32 cellular contexts compared by ENCODE assay signal in genomic region chr6:109474995-109475394, GRCh38. TPM values are rescaled to one million over a fixed set of nuclear protein-coding genes. Genes with fewer than 3 reads are reported as not detected.
A peak's percentile ranks its signal among the peaks of the same experiment; 100 is the strongest.
DNase-seq lines count a peak whose midpoint lies in the region; ATAC-seq and TF ChIP-seq lines count a peak whose summit lies in the region.
"Had no signal": no experiment of that assay in that cellular context is flagged by ENCODE, and none has a peak within 500 bp of the region (broad histone marks: within the 10 kb centered on the region; RNA-seq: fewer than 3 reads in every experiment).

No MANE protein-coding gene starts in this region.

- DNase-seq in activated T-cell treated with anti-CD3 and anti-CD28 coated beads, Interleukin-2, amount 50 U/mL, for 24 hours = no peak
- DNase-seq in activated T-cell treated with anti-CD3 and anti-CD28 coated beads for 4 hours = no peak
- no peak for DNase-seq in CD4-positive, alpha-beta memory T cell
- DNase-seq in activated B cell treated with CpG ODN at 0.5 μM for 24 hours = no peak
- no peak for DNase-seq in activated naive CD8-positive, alpha-beta T cell treated with anti-CD3 and anti-CD28 coated beads, Interleukin-2, amount 50 U/mL, for 24 hours
- no peak for DNase-seq in upper lobe of left lung
- DNase-seq in Caco-2 = no peak
- no peak for DNase-seq in 8988T
- DNase-seq: activated CD8-positive, alpha-beta memory T cell treated with anti-CD3 and anti-CD28 coated beads, Interleukin-2, amount 50 U/mL, for 4 hours; colonic mucosa; COR-L47; DMS53; effector CD4-positive, alpha-beta T cell; gastrocnemius medialis; NCI-H1417 treated with DMSO at 0.1 percent for 48 hours; NCI-H2029 treated with DMSO at 0.1 percent for 48 hours; NCI-H2227 treated with DMSO at 0.1 percent for 48 hours; NCI-H526 treated with DMSO at 0.1 percent for 48 hours; PC-3; right cardiac atrium; stimulated activated naive CD8-positive, alpha-beta T cell treated with anti-CD3 and anti-CD28 coated beads, Interleukin-15, amount 100 ng/mL, for 72 hours; uterus had no signal

- WGBS in upper lobe of left lung, 2 donors = 86 to 89% methylated on average over 4 of the region's 4 CpGs

- H3K36me3 Mint-ChIP-seq in activated T-cell treated with anti-CD3 and anti-CD28 coated beads, Interleukin-2, amount 50 U/mL, for 24 hours (ENCODE audit: low read depth) = peaks cover 98% of the 10 kb centered on the region
- peaks cover 67 to 88% of the 10 kb centered on the region in 2 donors for H3K36me3 Mint-ChIP-seq in CD4-positive, alpha-beta memory T cell
- H3K36me3 Mint-ChIP-seq in activated B cell treated with CpG ODN at 0.5 μM for 24 hours (ENCODE audit: low read depth) (peaks cover 90% of the 10 kb centered on the region), Caco-2 (ENCODE audit: insufficient read depth, unreplicated experiment) (peaks cover 52% of the 10 kb centered on the region)
- H3K36me3 Mint-ChIP-seq in activated naive CD8-positive, alpha-beta T cell treated with anti-CD3 and anti-CD28 coated beads, Interleukin-2, amount 50 U/mL, for 24 hours (ENCODE audit: low read depth) = peaks cover 90% of the 10 kb centered on the region

- H3K27ac Mint-ChIP-seq in activated T-cell treated with anti-CD3 and anti-CD28 coated beads, Interleukin-2, amount 50 U/mL, for 24 hours = peak overlapping the region; percentile 88
- peak overlapping the region in 6 of 7 donors; percentile 24 to 89 (median 55) for H3K27ac Mint-ChIP-seq in CD4-positive, alpha-beta memory T cell
- H3K27ac Mint-ChIP-seq in activated B cell treated with CpG ODN at 0.5 μM for 24 hours = peak overlapping the region; percentile 39
- H3K27ac Mint-ChIP-seq in activated naive CD8-positive, alpha-beta T cell treated with anti-CD3 and anti-CD28 coated beads, Interleukin-2, amount 50 U/mL, for 24 hours = peak overlapping the region; percentile 73
- H3K27ac Mint-ChIP-seq in Caco-2 (ENCODE audit: unreplicated experiment) = no peak overlapping the region
- H3K27ac Mint-ChIP-seq: mesothelial cell of epicardium; T-helper 1 cell treated with Interleukin-12 subunit alpha and Interleukin-12 subunit beta and Interleukin-4 antibody, amounts not matched to agents 30 μg/mL and 1 μg/mL, for 36 hours had no signal

- peaks cover 60% of the 10 kb centered on the region for H3K36me3 ChIP-seq in CD4-positive, alpha-beta memory T cell (ENCODE audit: insufficient read depth, low read length)
- peaks cover 6 to 77% (median 59%) of the 10 kb centered on the region in 4 donors for H3K36me3 ChIP-seq in upper lobe of left lung
- peaks cover 2% of the 10 kb centered on the region; the same call in 1 of the 2 replicates for H3K36me3 ChIP-seq in Caco-2 (ENCODE audit: control insufficient read depth, insufficient read depth, low read length)
- H3K36me3 ChIP-seq: uterus had no signal

- no peaks in the 10 kb centered on the region for H3K27me3 Mint-ChIP-seq in activated T-cell treated with anti-CD3 and anti-CD28 coated beads, Interleukin-2, amount 50 U/mL, for 24 hours
- H3K27me3 Mint-ChIP-seq in CD4-positive, alpha-beta memory T cell = no peaks in the 10 kb centered on the region
- H3K27me3 Mint-ChIP-seq in activated B cell treated with CpG ODN at 0.5 μM for 24 hours (no peaks in the 10 kb centered on the region), Caco-2 (ENCODE audit: insufficient read depth, unreplicated experiment) (no peaks in the 10 kb centered on the region)
- H3K27me3 Mint-ChIP-seq in activated naive CD8-positive, alpha-beta T cell treated with anti-CD3 and anti-CD28 coated beads, Interleukin-2, amount 50 U/mL, for 24 hours = no peaks in the 10 kb centered on the region
- H3K27me3 Mint-ChIP-seq: stimulated activated naive CD8-positive, alpha-beta T cell treated with anti-CD3 and anti-CD28 coated beads, Interleukin-15, amount 100 ng/mL, for 72 hours had no signal

- TF ChIP-seq EP300 in upper lobe of left lung (IDR thresholded peaks at IDR 0.05) = no peak

- intact Hi-C loops in CD4-positive, alpha-beta memory T cell (cut with micrococcal nuclease) = no loop called here
- intact Hi-C loops in activated B cell treated with CpG ODN at 0.5 μM for 24 hours (cut with micrococcal nuclease) (no loop called here), Caco-2 (cut with micrococcal nuclease; ENCODE audit: unreplicated experiment) (no loop called here)

- peak overlapping the region; percentile 23 for H3K4me3 Mint-ChIP-seq in activated T-cell treated with anti-CD3 and anti-CD28 coated beads, Interleukin-2, amount 50 U/mL, for 24 hours
- peak overlapping the region in 2 of 8 donors; percentile 5 to 31 for H3K4me3 Mint-ChIP-seq in CD4-positive, alpha-beta memory T cell
- H3K4me3 Mint-ChIP-seq in activated B cell treated with CpG ODN at 0.5 μM for 24 hours = no peak overlapping the region
- H3K4me3 Mint-ChIP-seq in activated naive CD8-positive, alpha-beta T cell treated with anti-CD3 and anti-CD28 coated beads, Interleukin-2, amount 50 U/mL, for 24 hours = peak overlapping the region; percentile 35
- no peak overlapping the region for H3K4me3 Mint-ChIP-seq in Caco-2 (ENCODE audit: unreplicated experiment)
- H3K4me3 Mint-ChIP-seq: mesothelial cell of epicardium; stimulated activated naive CD8-positive, alpha-beta T cell treated with anti-CD3 and anti-CD28 coated beads, Interleukin-15, amount 100 ng/mL, for 72 hours; T-helper 1 cell treated with Interleukin-12 subunit alpha and Interleukin-12 subunit beta and Interleukin-4 antibody, amounts not matched to agents 30 μg/mL and 1 μg/mL, for 36 hours had no signal

- no TSS peak for BruUV-seq in Caco-2 (replicated peaks; lab: Mats Ljungman, UMichigan)

- H3K4me1 ChIP-seq in CD4-positive, alpha-beta memory T cell (ENCODE audit: insufficient read depth, low read length) = peaks cover 57% of the 10 kb centered on the region
- H3K4me1 ChIP-seq in upper lobe of left lung (peaks cover 20 to 37% (median 24%) of the 10 kb centered on the region in 4 donors), Caco-2 (peaks cover 9% of the 10 kb centered on the region; the same call in 1 of the 2 replicates)
- H3K4me1 ChIP-seq: colonic mucosa, uterus had no signal

- POLR2A ChIA-PET in CD4-positive, alpha-beta memory T cell (lab: Charles Lee; ENCODE audit: partially characterized antibody) = interaction anchor here (2.4 kb wide), 1 partner anchor 19 kb away, joined by 12 read pairs; the partner anchor contains the start of gene MICAL1
- POLR2A ChIA-PET in activated B cell treated with CpG ODN at 0.5 μM for 24 hours (lab: Charles Lee) = no interaction called here
- POLR2A ChIA-PET in Caco-2 (lab: Charles Lee) = no interaction called here

- no peak for TF ChIP-seq POLR2A in upper lobe of left lung (IDR thresholded peaks at IDR 0.05)

- no peak for ATAC-seq in activated B cell treated with CpG ODN at 0.5 μM for 24 hours (ENCODE audit: low read depth)
- no peak for ATAC-seq in activated naive CD8-positive, alpha-beta T cell treated with anti-CD3 and anti-CD28 coated beads, Interleukin-2, amount 50 U/mL, for 24 hours
- ATAC-seq in upper lobe of left lung (ENCODE audit: low FRiP score in 2 of 2) = no peak
- ATAC-seq: gastrocnemius medialis; PC-3; right cardiac atrium; Right ventricle myocardium inferior; SK-N-SH treated with all-trans-retinoic acid at 6 μM for 48 hours; stimulated activated naive CD8-positive, alpha-beta T cell treated with anti-CD3 and anti-CD28 coated beads, Interleukin-15, amount 100 ng/mL, for 72 hours had no signal

- H3K4me1 Mint-ChIP-seq in activated T-cell treated with anti-CD3 and anti-CD28 coated beads, Interleukin-2, amount 50 U/mL, for 24 hours (ENCODE audit: low read depth) = peaks cover 85% of the 10 kb centered on the region
- H3K4me1 Mint-ChIP-seq in CD4-positive, alpha-beta memory T cell = peaks cover 57 to 84% (median 68%) of the 10 kb centered on the region in 4 donors
- H3K4me1 Mint-ChIP-seq in activated B cell treated with CpG ODN at 0.5 μM for 24 hours = peaks cover 83% of the 10 kb centered on the region
- H3K4me1 Mint-ChIP-seq in activated naive CD8-positive, alpha-beta T cell treated with anti-CD3 and anti-CD28 coated beads, Interleukin-2, amount 50 U/mL, for 24 hours = peaks cover 80% of the 10 kb centered on the region
- peaks cover 31% of the 10 kb centered on the region for H3K4me1 Mint-ChIP-seq in Caco-2 (ENCODE audit: low read depth, unreplicated experiment)

- no peak overlapping the region for H3K4me3 ChIP-seq in CD4-positive, alpha-beta memory T cell (ENCODE audit: low read length in 2 of 2)
- no peak overlapping the region for H3K4me3 ChIP-seq in upper lobe of left lung
- H3K4me3 ChIP-seq in Caco-2 (ENCODE audit: low read depth, low read length) = no peak overlapping the region
- H3K4me3 ChIP-seq: cardiac muscle cell, colonic mucosa, gastrocnemius medialis, smooth muscle cell, thoracic aorta, uterus had no signal

- CTCF ChIA-PET in CD4-positive, alpha-beta memory T cell (lab: Charles Lee; ENCODE audit: partially characterized antibody) = interaction anchor here (0.6 kb wide), 1 partner anchor 222 kb away, joined by 3 read pairs; no protein-coding TSS in a partner anchor
- CTCF ChIA-PET in activated B cell treated with CpG ODN at 0.5 μM for 24 hours (lab: Charles Lee) (no interaction called here), Caco-2 (lab: Charles Lee) (no interaction called here)

- no peaks in the 10 kb centered on the region for H3K27me3 ChIP-seq in CD4-positive, alpha-beta memory T cell (ENCODE audit: insufficient read depth, low read length)
- H3K27me3 ChIP-seq in upper lobe of left lung (no peaks in the 10 kb centered on the region), Caco-2 (replicated peaks; ENCODE audit: control insufficient read depth, insufficient read depth, low read length) (no peaks in the 10 kb centered on the region)
- H3K27me3 ChIP-seq: cardiac muscle cell, colonic mucosa, gastrocnemius medialis, neutrophil, uterus had no signal

- H3K9me3 ChIP-seq in CD4-positive, alpha-beta memory T cell (ENCODE audit: control insufficient read depth in 1 of 2, low read length in 2 of 2) = no peaks in the 10 kb centered on the region
- H3K9me3 ChIP-seq in upper lobe of left lung (no peaks in the 10 kb centered on the region), Caco-2 (no peaks in the 10 kb centered on the region)
- H3K9me3 ChIP-seq: colonic mucosa, gastrocnemius medialis, neutrophil, thoracic aorta, uterus had no signal

- no peaks in the 10 kb centered on the region for H3K9me3 Mint-ChIP-seq in activated T-cell treated with anti-CD3 and anti-CD28 coated beads, Interleukin-2, amount 50 U/mL, for 24 hours
- no peaks in the 10 kb centered on the region for H3K9me3 Mint-ChIP-seq in CD4-positive, alpha-beta memory T cell
- H3K9me3 Mint-ChIP-seq in activated B cell treated with CpG ODN at 0.5 μM for 24 hours (no peaks in the 10 kb centered on the region), Caco-2 (ENCODE audit: unreplicated experiment) (no peaks in the 10 kb centered on the region)
- H3K9me3 Mint-ChIP-seq in activated naive CD8-positive, alpha-beta T cell treated with anti-CD3 and anti-CD28 coated beads, Interleukin-2, amount 50 U/mL, for 24 hours = no peaks in the 10 kb centered on the region
- H3K9me3 Mint-ChIP-seq: mesothelial cell of epicardium; stimulated activated naive CD8-positive, alpha-beta T cell treated with anti-CD3 and anti-CD28 coated beads, Interleukin-15, amount 100 ng/mL, for 72 hours; T-helper 1 cell treated with Interleukin-12 subunit alpha and Interleukin-12 subunit beta and Interleukin-4 antibody, amounts not matched to agents 30 μg/mL and 1 μg/mL, for 36 hours had no signal

- H3K27ac ChIP-seq in CD4-positive, alpha-beta memory T cell (ENCODE audit: low read depth, low read length) = no peak overlapping the region
- no peak overlapping the region for H3K27ac ChIP-seq in upper lobe of left lung
- H3K27ac ChIP-seq: cardiac muscle cell, colonic mucosa, gastrocnemius medialis, HL-60, KMS-11, neutrophil, thoracic aorta, uterus had no signal

- TF ChIP-seq CTCF in activated B cell treated with CpG ODN at 0.5 μM for 24 hours (IDR thresholded peaks at IDR 0.05) (no peak), upper lobe of left lung (IDR thresholded peaks at IDR 0.05) (no peak), Caco-2 (IDR thresholded peaks at IDR 0.05; ENCODE audit: insufficient read depth in 1 of 2, low read depth in 1 of 2, low read length in 1 of 2, severe bottlenecking in 1 of 2, unreplicated experiment in 1 of 2) (no peak)

RNA-seq across cellular contexts. Expression of gene ZBTB24, which starts 8.0 kb away (rescaled TPM):
- 10 to 100 TPM; 27.2 to 28.4 TPM for total RNA-seq in CD4-positive, alpha-beta memory T cell
- polyA plus RNA-seq in CD4-positive, alpha-beta memory T cell = 10 to 100 TPM in 1 of 2 donors, 1 to 10 TPM in 1; 8.5 to 11.5 TPM
- total RNA-seq in activated B cell treated with CpG ODN at 0.5 μM for 24 hours (22.8 and 25.4 TPM in 2 replicates), upper lobe of left lung (10 to 100 TPM in 3 of 6 donors, 1 to 10 TPM in 3; 5.1 to 14.9 (median 9.7) TPM), Caco-2 (2022) (9.2 and 10.3 TPM in 2 replicates)

RNA-seq across cellular contexts. Expression of gene MICAL1, which starts 19.4 kb away (rescaled TPM):
- 10 to 100 TPM; 76.5 to 79.3 TPM for total RNA-seq in CD4-positive, alpha-beta memory T cell
- polyA plus RNA-seq in CD4-positive, alpha-beta memory T cell = 10 to 100 TPM in 1 of 2 donors, 1 to 10 TPM in 1; 9.0 to 23.5 TPM
- total RNA-seq in activated B cell treated with CpG ODN at 0.5 μM for 24 hours (104 and 120 TPM in 2 replicates), upper lobe of left lung (100 to 1,000 TPM in 2 of 6 donors, 10 to 100 TPM in 4; 61.7 to 268 (median 78.3) TPM), Caco-2 (2022) (11.7 and 11.8 TPM in 2 replicates)

RNA-seq across cellular contexts. Expression of gene SMPD2, which starts 34.5 kb away (rescaled TPM):
- total RNA-seq in CD4-positive, alpha-beta memory T cell = 10 to 100 TPM; 21.7 to 23.6 TPM
- polyA plus RNA-seq in CD4-positive, alpha-beta memory T cell = 10 to 100 TPM in 1 of 2 donors, 1 to 10 TPM in 1; 8.2 to 15.8 TPM
- total RNA-seq in activated B cell treated with CpG ODN at 0.5 μM for 24 hours (24.9 and 28.2 TPM in 2 replicates), upper lobe of left lung (10 to 100 TPM in 5 of 6 donors, 1 to 10 TPM in 1; 9.4 to 25.2 (median 15.4) TPM), Caco-2 (2022) (12.3 and 12.8 TPM in 2 replicates)

RNA-seq across cellular contexts. Expression of gene PPIL6, which starts 34.6 kb away (rescaled TPM):
- total RNA-seq in CD4-positive, alpha-beta memory T cell = under 1 TPM; 0.39 to 0.52 TPM
- under 1 TPM; 0.33 to 0.35 TPM for polyA plus RNA-seq in CD4-positive, alpha-beta memory T cell
- total RNA-seq in activated B cell treated with CpG ODN at 0.5 μM for 24 hours = 0.73 and 0.91 TPM in 2 replicates
- total RNA-seq in upper lobe of left lung = 10 to 100 TPM in 2 of 6 donors, 1 to 10 TPM in 4; 3.5 to 44.3 (median 6.5) TPM
- total RNA-seq in Caco-2 (2022) = 0.30 TPM in 1 of 2 replicates, not detected in the other

Comparison
In these comparisons a context has a peak if more than half of its experiments do, and no peak if none do; other contexts are left out.
1. H3K4me3 Mint-ChIP-seq: peak in activated T-cell treated with anti-CD3 and anti-CD28 coated beads, Interleukin-2, amount 50 U/mL, for 24 hours (single experiment) and activated naive CD8-positive, alpha-beta T cell treated with anti-CD3 and anti-CD28 coated beads, Interleukin-2, amount 50 U/mL, for 24 hours (single experiment); none in activated B cell treated with CpG ODN at 0.5 μM for 24 hours (single experiment) and Caco-2 (single experiment).